Comparison of ENCODE assay signal across 13 cellular contexts in genomic region chr11:86248609-86249008, GRCh38. TPM values are rescaled to one million over a fixed set of nuclear protein-coding genes. Genes with fewer than 3 reads are reported as not detected.
DNase-seq lines count a peak whose midpoint lies in the region; ATAC-seq and TF ChIP-seq lines count a peak whose summit lies in the region.
"Had no signal": no experiment of that assay in that cellular context is flagged by ENCODE, and none has a peak within 500 bp of the region (broad histone marks: within the 10 kb centered on the region; RNA-seq: fewer than 3 reads in every experiment).

No MANE protein-coding gene starts in this region.

- peak overlapping the region; percentile 96 for H3K4me2 ChIP-seq in Loucy (ENCODE audit: low read depth, low read length, poor library complexity, severe bottlenecking)

- H3K4me3 ChIP-seq in breast epithelium (no peak overlapping the region), Loucy (ENCODE audit: low read length, poor library complexity, severe bottlenecking) (peak overlapping the region; percentile 93)
- H3K4me3 ChIP-seq: ovary had no signal

- H3K4me1 Mint-ChIP-seq in MCF 10A (ENCODE audit: insufficient read depth, unreplicated experiment), result peaks cover 35% of the 10 kb centered on the region
- peaks cover 48% of the 10 kb centered on the region for H3K4me1 Mint-ChIP-seq in activated naive CD8-positive, alpha-beta T cell (ENCODE audit: low read depth)

- no peaks in the 10 kb centered on the region for H3F3A ChIP-seq in Loucy (ENCODE audit: low read depth)

- DNase-seq in MCF 10A (ENCODE audit: unreplicated experiment) (no peak), breast epithelium (ENCODE audit: low spot score in 2 of 2) (no peak), caudate nucleus (lab: John Stamatoyannopoulos, UW) (no peak), DMS 273 treated with DMSO at 0.1 percent for 48 hours (lab: John Stamatoyannopoulos, UW) (no peak)
- DNase-seq in stimulated activated naive CD8-positive, alpha-beta T cell treated with anti-CD3 and anti-CD28 coated beads, Interleukin-15, Interleukin-2, amounts not matched to agents 100 U/mL and 50 U/mL, for 24 hours, result peak; percentile 29
- DNase-seq: foreskin melanocyte, KG1, NCI-H1930, ovary, T-helper 9 cell had no signal

- no peak overlapping the region for H3K27ac ChIP-seq in breast epithelium
- H3K27ac ChIP-seq in caudate nucleus (ENCODE audit: low read depth, low read length), result no peak overlapping the region
- H3K27ac ChIP-seq: ovary had no signal

- POLR2A ChIA-PET in MCF 10A (lab: Yijun Ruan, JAX), result interaction anchor here (0.8 to 1.7 kb wide), 2 partner anchors 22 to 181 kb away, joined by 3 to 4 read pairs; no protein-coding TSS in a partner anchor

- peak overlapping the region; percentile 98 for H3K9ac ChIP-seq in Loucy (ENCODE audit: low read depth, low read length, poor library complexity, severe bottlenecking)

- peaks cover 85% of the 10 kb centered on the region for H4K20me1 ChIP-seq in Loucy (ENCODE audit: insufficient read depth, low read length, poor library complexity, severe bottlenecking)

- H3K79me2 ChIP-seq in Loucy (ENCODE audit: insufficient read depth, low read length), result peaks cover 85% of the 10 kb centered on the region

- no peak overlapping the region for H3K27ac Mint-ChIP-seq in MCF 10A (ENCODE audit: low read depth, unreplicated experiment)
- H3K27ac Mint-ChIP-seq in activated naive CD8-positive, alpha-beta T cell, result peak overlapping the region; percentile 64

- peaks cover 15% of the 10 kb centered on the region for H3K36me3 Mint-ChIP-seq in MCF 10A (ENCODE audit: insufficient read depth, unreplicated experiment)
- H3K36me3 Mint-ChIP-seq in activated naive CD8-positive, alpha-beta T cell, result peaks cover 9% of the 10 kb centered on the region

- BruUV-seq in MCF 10A (replicated peaks; lab: Mats Ljungman, UMichigan), result no TSS peak

- H3K9me3 Mint-ChIP-seq in MCF 10A (ENCODE audit: unreplicated experiment), result no peaks in the 10 kb centered on the region
- H3K9me3 Mint-ChIP-seq in activated naive CD8-positive, alpha-beta T cell (ENCODE audit: low read depth), result no peaks in the 10 kb centered on the region

- no peak for TF ChIP-seq CTCF in MCF 10A (IDR thresholded peaks at IDR 0.05; ENCODE audit: unreplicated experiment)
- TF ChIP-seq CTCF in breast epithelium (IDR thresholded peaks at IDR 0.05), result no peak
- no peak for TF ChIP-seq CTCF in Loucy (conservative IDR thresholded peaks at IDR 0.05; ENCODE audit: low read length)

- TF ChIP-seq POLR2A in breast epithelium (IDR thresholded peaks at IDR 0.05), result no peak

- no peak for ATAC-seq in stimulated activated naive CD8-positive, alpha-beta T cell treated with anti-CD3 and anti-CD28 coated beads, Interleukin-15, Interleukin-2, amounts not matched to agents 100 U/mL and 50 U/mL, for 24 hours
- no peak for ATAC-seq in HG02763 (IDR thresholded peaks at IDR 0.05; ENCODE audit: unreplicated experiment)

- no peaks in the 10 kb centered on the region for H3K27me3 Mint-ChIP-seq in MCF 10A (ENCODE audit: insufficient read depth, unreplicated experiment)
- no peaks in the 10 kb centered on the region for H3K27me3 Mint-ChIP-seq in activated naive CD8-positive, alpha-beta T cell

- CTCF ChIA-PET in MCF 10A (lab: Yijun Ruan, JAX), result interaction anchor here (0.7 kb wide), 1 partner anchor 27 kb away, joined by 3 read pairs; no protein-coding TSS in a partner anchor

- H3K9me3 ChIP-seq in breast epithelium, result no peaks in the 10 kb centered on the region
- no peaks in the 10 kb centered on the region for H3K9me3 ChIP-seq in Loucy (ENCODE audit: insufficient read depth, low read depth, low read length)
- H3K9me3 ChIP-seq: ovary had no signal

- H3K4me3 Mint-ChIP-seq in MCF 10A (ENCODE audit: unreplicated experiment), result peak overlapping the region; percentile 35
- no peak overlapping the region for H3K4me3 Mint-ChIP-seq in activated naive CD8-positive, alpha-beta T cell

- H3K27me3 ChIP-seq in breast epithelium (no peaks in the 10 kb centered on the region), Loucy (ENCODE audit: insufficient read depth, low read length, poor library complexity, severe bottlenecking) (no peaks in the 10 kb centered on the region)
- H3K27me3 ChIP-seq: ovary had no signal

- H3K36me3 ChIP-seq in breast epithelium (no peaks in the 10 kb centered on the region), Loucy (ENCODE audit: insufficient read depth, low read length) (peaks cover 18% of the 10 kb centered on the region; the same call in 1 of the 2 replicates)
- H3K36me3 ChIP-seq: ovary had no signal

- no peak overlapping the region for H2AFZ ChIP-seq in Loucy (ENCODE audit: low read length)

- H3K4me1 ChIP-seq in breast epithelium (peaks cover 0 to 8% of the 10 kb centered on the region in 2 donors), Loucy (ENCODE audit: insufficient read depth, low read length, poor library complexity, severe bottlenecking) (peaks cover 58% of the 10 kb centered on the region)

- intact Hi-C loops in MCF 10A (cut with micrococcal nuclease), result no loop called here
- intact Hi-C loops in breast epithelium (cut with DNase I; ENCODE audit: low total_unique reads), result no loop called here

- no peaks in the 10 kb centered on the region for H3K9me2 ChIP-seq in Loucy (replicated peaks; ENCODE audit: low read depth, low read length)

RNA-seq across cellular contexts. Expression of gene EED, which starts 4.1 kb away (rescaled TPM):
- total RNA-seq in MCF 10A (2022), result 20.9 and 22.9 TPM in 2 replicates
- 10 to 100 TPM; 14.6 to 39.4 (median 26.2) TPM for total RNA-seq in breast epithelium

RNA-seq across cellular contexts. Expression of gene HIKESHI, which starts 53.4 kb away (rescaled TPM):
- total RNA-seq in MCF 10A (2022) (47.6 and 53.9 TPM in 2 replicates), breast epithelium (10 to 100 TPM; 34.7 to 53.9 (median 43.5) TPM)
